17 cellular contexts compared by ENCODE assay signal in the genomic region with DNA sequence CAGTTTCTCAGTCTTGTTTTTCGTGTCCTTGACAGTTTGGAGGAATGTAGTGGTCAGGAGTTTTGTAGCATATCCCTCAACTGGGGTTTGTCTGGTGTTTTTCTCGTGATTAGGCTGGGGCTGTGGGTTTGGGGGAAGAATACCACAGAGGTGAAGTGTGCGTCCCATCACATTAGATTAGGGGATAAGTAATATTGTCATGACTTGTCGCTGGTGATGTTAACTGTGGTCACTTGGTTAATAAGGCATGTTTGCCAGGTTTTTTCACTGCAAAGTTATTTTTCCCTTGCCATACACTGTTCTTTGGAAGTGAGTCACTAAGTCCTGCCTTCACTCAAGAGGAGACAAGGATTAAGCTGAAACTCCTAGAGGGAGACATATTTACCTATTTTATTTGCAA. TPM values are rescaled to one million over a fixed set of nuclear protein-coding genes. Genes with fewer than 3 reads are reported as not detected.
DNase-seq lines count a peak whose midpoint lies in the region; ATAC-seq and TF ChIP-seq lines count a peak whose summit lies in the region.
"Had no signal": no experiment of that assay in that cellular context is flagged by ENCODE, and none has a peak within 500 bp of the region (broad histone marks: within the 10 kb centered on the region; RNA-seq: fewer than 3 reads in every experiment).

No MANE protein-coding gene starts in this region.

- H3K4me1 Mint-ChIP-seq in HFFc6 (ENCODE audit: low read depth), result peaks cover 51% of the 10 kb centered on the region
- H3K4me1 Mint-ChIP-seq in central memory CD8-positive, alpha-beta T cell, result peaks cover 50% of the 10 kb centered on the region

- H3K18ac ChIP-seq in mesendoderm (ENCODE audit: low read length), result no peak overlapping the region

- H3K4me3 ChIP-seq in mesendoderm (ENCODE audit: low read length), result no peak overlapping the region
- H3K4me3 ChIP-seq: BLaER1 treated with 17β-estradiol and CSF1 and Interleukin-3, amounts not matched to agents 10 nM and 100 nM; SJCRH30 had no signal

- no peak overlapping the region for H3K23ac ChIP-seq in mesendoderm (ENCODE audit: low read length)

- in situ Hi-C loops in ACHN (cut with HindIII; ENCODE audit: low pct_ligation_motif_present, low pct_unique_long_range_greater_than_20kb, low sequenced_read_pairs), result no loop called here

- H3K9ac ChIP-seq in mesendoderm (ENCODE audit: low read length), result no peak overlapping the region
- H3K9ac ChIP-seq: BLaER1 treated with 17β-estradiol and CSF1 and Interleukin-3, amounts not matched to agents 10 nM and 100 nM; KMS-11 had no signal

- H3K56ac ChIP-seq in mesendoderm (ENCODE audit: low read length), result no peak overlapping the region

- no peak for ATAC-seq in central memory CD8-positive, alpha-beta T cell (replicated peaks; ENCODE audit: extremely low read depth, poor library complexity, severe bottlenecking)
- no peak for ATAC-seq in HG03342 (IDR thresholded peaks at IDR 0.05; ENCODE audit: unreplicated experiment)
- no peak for ATAC-seq in HG03025 (IDR thresholded peaks at IDR 0.05; ENCODE audit: low FRiP score, unreplicated experiment)
- ATAC-seq: activated CD4-positive, alpha-beta T cell treated with anti-CD3 and anti-CD28 coated beads for 36 hours had no signal

- peaks cover 11% of the 10 kb centered on the region for H3K9me3 Mint-ChIP-seq in HFFc6
- no peaks in the 10 kb centered on the region for H3K9me3 Mint-ChIP-seq in central memory CD8-positive, alpha-beta T cell
- H3K9me3 Mint-ChIP-seq: memory B cell had no signal

- peak overlapping the region; percentile 79 for H3K27ac Mint-ChIP-seq in HFFc6
- H3K27ac Mint-ChIP-seq in central memory CD8-positive, alpha-beta T cell (ENCODE audit: low read depth), result peak overlapping the region; percentile 17
- H3K27ac Mint-ChIP-seq: activated CD4-positive, alpha-beta T cell treated with anti-CD3 and anti-CD28 coated beads for 36 hours; memory B cell; stimulated activated naive CD8-positive, alpha-beta T cell treated with anti-CD3 and anti-CD28 coated beads, Interleukin-15, Interleukin-2, amounts not matched to agents 100 ng/mL and 50 ng/mL, for 24 hours had no signal

- no peak overlapping the region for H2BK15ac ChIP-seq in mesendoderm (replicated peaks; ENCODE audit: low read depth)

- no peak overlapping the region for H4K8ac ChIP-seq in mesendoderm (ENCODE audit: low read depth, low read length)

- no peak overlapping the region for H2BK5ac ChIP-seq in mesendoderm (ENCODE audit: low read length)

- WGBS in mesendoderm (ENCODE audit: extremely low coverage, insufficient coverage, low lambda C conversion rate), result no CpG with 5 or more reads among the region's 4 CpGs

- peak overlapping the region; percentile 51 for H3K4me3 Mint-ChIP-seq in HFFc6
- H3K4me3 Mint-ChIP-seq in central memory CD8-positive, alpha-beta T cell, result no peak overlapping the region
- H3K4me3 Mint-ChIP-seq: activated CD4-positive, alpha-beta T cell treated with anti-CD3 and anti-CD28 coated beads for 36 hours; memory B cell; stimulated activated naive CD8-positive, alpha-beta T cell treated with anti-CD3 and anti-CD28 coated beads, Interleukin-15, Interleukin-2, amounts not matched to agents 100 ng/mL and 50 ng/mL, for 24 hours had no signal

- no peak overlapping the region for H3K4ac ChIP-seq in mesendoderm (ENCODE audit: low read depth, low read length)

- no peaks in the 10 kb centered on the region for H3K27me3 ChIP-seq in mesendoderm (ENCODE audit: insufficient read depth, low read length, poor library complexity)
- H3K27me3 ChIP-seq: BLaER1 treated with 17β-estradiol and CSF1 and Interleukin-3, amounts not matched to agents 10 nM and 100 nM; SJCRH30 had no signal

- DNase-seq in ACHN, result peak; percentile 48
- DNase-seq in HFFc6, result peak; percentile 87
- no peak for DNase-seq in central memory CD8-positive, alpha-beta T cell (ENCODE audit: low spot score in 2 of 2)
- peak; percentile 89 for DNase-seq in kidney tubule cell (ENCODE audit: low spot score)
- no peak for DNase-seq in retina
- DNase-seq in mesendoderm, result no peak
- DNase-seq: activated CD4-positive, alpha-beta T cell treated with anti-CD3 and anti-CD28 coated beads for 36 hours; activated naive CD4-positive, alpha-beta T cell treated with Interleukin-2 at 50 U/mL for 16 hours; erythroblast; stimulated activated CD4-positive, alpha-beta T cell treated with anti-CD3 and anti-CD28 coated beads, Interleukin-15, amount 100 ng/mL, for 24 hours had no signal

- no peak overlapping the region for H3K27ac ChIP-seq in mesendoderm (ENCODE audit: low read depth, low read length)
- H3K27ac ChIP-seq: BLaER1 treated with 17β-estradiol and CSF1 and Interleukin-3, amounts not matched to agents 10 nM and 100 nM; KMS-11; SJCRH30 had no signal

- H3K27me3 Mint-ChIP-seq in HFFc6 (ENCODE audit: insufficient read depth), result no peaks in the 10 kb centered on the region; the same call in 1 of the 2 replicates
- no peaks in the 10 kb centered on the region for H3K27me3 Mint-ChIP-seq in central memory CD8-positive, alpha-beta T cell
- H3K27me3 Mint-ChIP-seq: activated CD4-positive, alpha-beta T cell treated with anti-CD3 and anti-CD28 coated beads for 36 hours; memory B cell; stimulated activated naive CD8-positive, alpha-beta T cell treated with anti-CD3 and anti-CD28 coated beads, Interleukin-15, Interleukin-2, amounts not matched to agents 100 ng/mL and 50 ng/mL, for 24 hours had no signal

- H3K4me2 ChIP-seq in mesendoderm (ENCODE audit: low read length), result no peak overlapping the region
- H3K4me2 ChIP-seq: BLaER1 treated with 17β-estradiol and CSF1 and Interleukin-3, amounts not matched to agents 10 nM and 100 nM; KMS-11 had no signal

- H4K5ac ChIP-seq in mesendoderm (ENCODE audit: low read length), result no peak overlapping the region

- no peak overlapping the region for H2AK5ac ChIP-seq in mesendoderm (ENCODE audit: low read length)

- H3K4me1 ChIP-seq in mesendoderm (ENCODE audit: control insufficient read depth, low read depth, low read length), result no peaks in the 10 kb centered on the region
- H3K4me1 ChIP-seq: SJCRH30 had no signal

- H3K79me2 ChIP-seq in mesendoderm (ENCODE audit: control insufficient read depth, insufficient read depth, low read length), result peaks cover 42% of the 10 kb centered on the region

- peaks cover 35% of the 10 kb centered on the region for H3K36me3 Mint-ChIP-seq in HFFc6 (ENCODE audit: low read depth)
- H3K36me3 Mint-ChIP-seq in central memory CD8-positive, alpha-beta T cell (ENCODE audit: insufficient read depth), result peaks cover 28% of the 10 kb centered on the region

- peaks cover under 1% of the 10 kb centered on the region for H3K36me3 ChIP-seq in mesendoderm (ENCODE audit: control insufficient read depth, insufficient read depth, low read length)

- no peak overlapping the region for H2BK120ac ChIP-seq in mesendoderm (ENCODE audit: low read depth, low read length)

- peaks cover 15% of the 10 kb centered on the region for H3K79me1 ChIP-seq in mesendoderm (ENCODE audit: low read length)

- no peak for TF ChIP-seq CTCF in HFFc6 (IDR thresholded peaks at IDR 0.05)

RNA-seq across cellular contexts. Expression of gene PAK2, which starts 39.1 kb away (rescaled TPM):
- 10 to 100 TPM; 63.9 to 78.0 (median 69.4) TPM for total RNA-seq in HFFc6 (2021; fragmentation: NEBNext Ultra II Directional; extraction: Animal tissue kit (Norgen Biotek cat#: 25700))
- 31.8 TPM for polyA plus RNA-seq in mesendoderm (2013, experiment 1 of 2)
- 30.1 TPM for polyA plus RNA-seq in mesendoderm (2013, experiment 2 of 2)

Comparison
In these comparisons a context has a peak if more than half of its experiments do, and no peak if none do; other contexts are left out.
1. DNase-seq: peak in ACHN (single experiment), HFFc6 (single experiment) and kidney tubule cell (single experiment); none in central memory CD8-positive, alpha-beta T cell (0 of 2), retina (single experiment) and mesendoderm (single experiment).